In genomic region chr6:150445486-150445885, GRCh38 we compare ENCODE assay signal across 7 cellular contexts.
"Had no signal": no experiment of that assay in that cellular context is flagged by ENCODE, and none has a peak within 500 bp of the region (broad histone marks: within the 10 kb centered on the region; RNA-seq: fewer than 3 reads in every experiment).

No MANE protein-coding gene starts in this region.

- H3K27ac ChIP-seq: HL-60, KMS-11 had no signal

- FAIRE-seq: HepG2, HTR-8/SVneo had no signal

- DNase-seq: IMR-90, KBM-7, KG1 had no signal

- H3K4me2 ChIP-seq: KMS-11 had no signal

- H3K9ac ChIP-seq: KMS-11 had no signal

- ATAC-seq: HepG2 had no signal
